ENCODE assay signal across 9 cellular contexts in the genomic region with DNA sequence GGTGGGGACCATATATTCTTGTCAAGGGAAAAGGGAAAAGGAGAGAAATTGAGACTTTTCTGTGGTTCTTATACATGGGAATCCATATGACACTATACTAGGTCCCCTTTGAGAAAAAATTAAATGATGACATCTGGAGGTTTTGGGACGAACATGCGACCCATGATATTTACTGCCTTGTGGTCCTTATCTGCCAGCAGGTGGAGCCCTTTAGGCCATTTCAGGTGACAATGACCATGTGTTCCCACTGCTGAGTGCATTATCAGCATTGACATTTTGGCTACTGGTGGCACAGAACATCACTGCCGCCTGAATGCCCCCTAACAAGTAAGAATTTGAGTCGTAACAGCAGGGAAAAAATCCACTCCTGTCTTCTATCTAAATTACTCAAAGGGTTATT.
DNase-seq lines count a peak whose midpoint lies in the region; ATAC-seq and TF ChIP-seq lines count a peak whose summit lies in the region.
"Had no signal": no experiment of that assay in that cellular context is flagged by ENCODE, and none has a peak within 500 bp of the region (broad histone marks: within the 10 kb centered on the region; RNA-seq: fewer than 3 reads in every experiment).

No MANE protein-coding gene starts in this region.

- H3K27me3 Mint-ChIP-seq in activated CD4-positive, alpha-beta T cell treated with anti-CD3 and anti-CD28 coated beads for 36 hours: no peaks in the 10 kb centered on the region
- no peaks in the 10 kb centered on the region for H3K27me3 Mint-ChIP-seq in activated naive CD8-positive, alpha-beta T cell treated with anti-CD3 and anti-CD28 coated beads, Interleukin-2, amount 50 U/mL, for 24 hours

- H3K27ac ChIP-seq in 22Rv1: no peak overlapping the region
- H3K27ac ChIP-seq: adrenal gland had no signal

- peak; percentile 77 for TF ChIP-seq CTCF in 22Rv1 (IDR thresholded peaks at IDR 0.05)

- H3K27ac Mint-ChIP-seq in activated CD4-positive, alpha-beta T cell treated with anti-CD3 and anti-CD28 coated beads for 36 hours: no peak overlapping the region
- H3K27ac Mint-ChIP-seq in activated naive CD8-positive, alpha-beta T cell treated with anti-CD3 and anti-CD28 coated beads, Interleukin-2, amount 50 U/mL, for 24 hours: no peak overlapping the region

- H3K4me1 Mint-ChIP-seq in activated CD4-positive, alpha-beta T cell treated with anti-CD3 and anti-CD28 coated beads for 36 hours: no peaks in the 10 kb centered on the region
- no peaks in the 10 kb centered on the region for H3K4me1 Mint-ChIP-seq in activated naive CD8-positive, alpha-beta T cell treated with anti-CD3 and anti-CD28 coated beads, Interleukin-2, amount 50 U/mL, for 24 hours

- H3K36me3 Mint-ChIP-seq in activated CD4-positive, alpha-beta T cell treated with anti-CD3 and anti-CD28 coated beads for 36 hours (ENCODE audit: low read depth): no peaks in the 10 kb centered on the region
- no peaks in the 10 kb centered on the region for H3K36me3 Mint-ChIP-seq in activated naive CD8-positive, alpha-beta T cell treated with anti-CD3 and anti-CD28 coated beads, Interleukin-2, amount 50 U/mL, for 24 hours (ENCODE audit: low read depth)

- no peak overlapping the region for H3K4me3 Mint-ChIP-seq in activated CD4-positive, alpha-beta T cell treated with anti-CD3 and anti-CD28 coated beads for 36 hours
- H3K4me3 Mint-ChIP-seq in activated naive CD8-positive, alpha-beta T cell treated with anti-CD3 and anti-CD28 coated beads, Interleukin-2, amount 50 U/mL, for 24 hours: no peak overlapping the region

- DNase-seq in SK-N-DZ (ENCODE audit: low spot score): peak; percentile 42
- DNase-seq in kidney tubule cell (ENCODE audit: low spot score): peak; percentile 36
- DNase-seq in activated CD4-positive, alpha-beta T cell treated with anti-CD3 and anti-CD28 coated beads for 36 hours: no peak
- no peak for DNase-seq in germinal center (ENCODE audit: low spot score)
- no peak for DNase-seq in activated naive CD8-positive, alpha-beta T cell treated with anti-CD3 and anti-CD28 coated beads, Interleukin-2, amount 50 U/mL, for 24 hours

- intact Hi-C loops in activated CD4-positive, alpha-beta T cell treated with anti-CD3 and anti-CD28 coated beads for 36 hours (cut with DNase I, micrococcal nuclease): no loop called here

- POLR2A ChIA-PET in activated CD4-positive, alpha-beta T cell treated with anti-CD3 and anti-CD28 coated beads for 36 hours (lab: Charles Lee): no interaction called here

- CTCF ChIA-PET in activated CD4-positive, alpha-beta T cell treated with anti-CD3 and anti-CD28 coated beads for 36 hours (lab: Charles Lee): no interaction called here

- ATAC-seq in GM18511 (IDR thresholded peaks at IDR 0.05; ENCODE audit: unreplicated experiment) (peak; percentile 68), HG03442 (IDR thresholded peaks at IDR 0.05; ENCODE audit: unreplicated experiment) (peak; percentile 72)
- ATAC-seq in activated CD4-positive, alpha-beta T cell treated with anti-CD3 and anti-CD28 coated beads for 36 hours: no peak
- no peak for ATAC-seq in activated naive CD8-positive, alpha-beta T cell treated with anti-CD3 and anti-CD28 coated beads, Interleukin-2, amount 50 U/mL, for 24 hours

- H3K9me3 Mint-ChIP-seq in activated CD4-positive, alpha-beta T cell treated with anti-CD3 and anti-CD28 coated beads for 36 hours (ENCODE audit: low read depth): no peaks in the 10 kb centered on the region
- H3K9me3 Mint-ChIP-seq in activated naive CD8-positive, alpha-beta T cell treated with anti-CD3 and anti-CD28 coated beads, Interleukin-2, amount 50 U/mL, for 24 hours: no peaks in the 10 kb centered on the region

Comparison
In these comparisons a context has a peak if more than half of its experiments do, and no peak if none do; other contexts are left out.
1. ATAC-seq: peak in GM18511 (single experiment) and HG03442 (single experiment); none in activated CD4-positive, alpha-beta T cell treated with anti-CD3 and anti-CD28 coated beads for 36 hours (single experiment) and activated naive CD8-positive, alpha-beta T cell treated with anti-CD3 and anti-CD28 coated beads, Interleukin-2, amount 50 U/mL, for 24 hours (single experiment).
2. DNase-seq: peak in SK-N-DZ (single experiment) and kidney tubule cell (single experiment); none in activated CD4-positive, alpha-beta T cell treated with anti-CD3 and anti-CD28 coated beads for 36 hours (single experiment), germinal center (single experiment) and activated naive CD8-positive, alpha-beta T cell treated with anti-CD3 and anti-CD28 coated beads, Interleukin-2, amount 50 U/mL, for 24 hours (single experiment).